1 cellular context compared by ENCODE assay signal in genomic region chr1:55095095-55095494, GRCh38.
TF ChIP-seq lines count a peak whose summit lies in the region.

No MANE protein-coding gene starts in this region.

TF ChIP-seq in GM12878, 131 proteins besides CTCF, POLR2A, EP300 and RAD21 (continued from another document):
- TF ChIP-seq NR2C2 (IDR thresholded peaks at IDR 0.05; ENCODE audit: borderline replicate concordance, control insufficient read depth, insufficient read length, low read depth) (no peak), BHLHE40 (IDR thresholded peaks at IDR 0.05; ENCODE audit: borderline replicate concordance in 1 of 2, low read depth in 2 of 2, low read length in 1 of 2) (no peak), RAD51 (IDR thresholded peaks at IDR 0.05) (no peak), USF1 (IDR thresholded peaks at IDR 0.05; ENCODE audit: borderline replicate concordance, extremely low read length, insufficient read depth, low read depth, low read length) (no peak), SREBF1 (IDR thresholded peaks at IDR 0.05; ENCODE audit: low read length) (no peak), RELA (IDR thresholded peaks at IDR 0.05; ENCODE audit: borderline replicate concordance, partially characterized antibody) (no peak), EED (IDR thresholded peaks at IDR 0.05; ENCODE audit: low read depth) (no peak), YY1 (IDR thresholded peaks at IDR 0.05; ENCODE audit: low read depth, low read length) (no peak), KAT2A (conservative IDR thresholded peaks at IDR 0.05; ENCODE audit: control insufficient read depth, low read depth, low read length) (no peak), CHD2 (IDR thresholded peaks at IDR 0.05; ENCODE audit: borderline replicate concordance, low read depth, low read length) (no peak)
